ENCODE assay signal across 1 cellular context in the genomic region with DNA sequence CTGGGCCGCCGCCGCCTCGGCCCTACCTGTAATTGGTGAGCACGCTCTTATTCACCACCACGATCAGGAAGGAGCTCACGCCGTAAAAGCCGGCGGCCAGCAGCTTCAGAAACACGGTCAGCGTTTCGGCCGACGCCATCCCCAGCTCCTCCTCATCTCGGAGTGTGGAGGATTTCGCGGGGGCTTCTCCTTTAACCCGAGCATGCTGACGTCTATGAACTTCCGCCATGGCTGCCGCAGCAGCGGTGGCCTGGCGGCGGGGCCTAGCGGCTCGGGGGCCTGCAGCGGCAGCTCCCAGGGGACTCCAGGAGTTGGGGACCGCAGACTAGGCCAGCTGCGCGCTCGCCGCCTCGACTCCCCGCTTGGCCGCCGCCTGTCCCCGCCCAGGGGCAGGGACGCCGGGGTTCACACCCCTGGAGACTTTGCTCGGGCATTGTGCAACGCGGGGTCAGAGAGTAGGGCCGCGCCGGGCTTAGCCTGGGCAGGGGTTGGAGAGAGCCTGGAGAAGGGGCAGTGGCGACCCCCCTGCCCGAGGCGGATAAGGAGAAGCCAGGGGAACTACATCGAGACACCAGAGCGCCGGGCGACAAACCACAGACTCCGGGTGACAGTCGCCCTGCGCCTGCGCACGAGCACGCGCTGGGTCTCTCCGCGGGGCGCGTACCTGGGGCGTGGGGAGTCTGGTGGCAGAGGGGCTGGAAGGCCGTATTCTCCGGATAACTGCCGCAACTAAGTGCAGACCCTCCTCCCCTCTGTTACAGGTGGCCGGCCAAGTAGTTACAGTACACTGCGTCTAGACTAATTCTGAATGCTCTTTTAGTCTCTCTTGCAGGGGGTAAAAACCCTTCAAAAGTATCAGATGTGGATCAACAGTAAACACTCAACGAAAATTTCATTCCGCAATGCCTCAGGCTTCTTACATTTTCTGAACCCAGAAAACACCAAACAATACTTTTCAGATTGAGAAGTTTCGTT.
TF ChIP-seq lines count a peak whose summit lies in the region.

TSS of gene SLC35D1 (minus strand) at position 364 of the 975 bp plus-strand sequence. CDS start at position 229, 135 bp downstream.

TF ChIP-seq in HepG2, 621 proteins besides CTCF, POLR2A, EP300 and RAD21 (continued from another document):
- no peak for TF ChIP-seq ZBTB4 (CRISPR knock-in tag; IDR thresholded peaks at IDR 0.05; ENCODE audit: borderline replicate concordance)
- TF ChIP-seq ZNF776 (CRISPR knock-in tag; IDR thresholded peaks at IDR 0.05), result peak; percentile 76
- TF ChIP-seq REL (CRISPR knock-in tag; conservative IDR thresholded peaks at IDR 0.05), result peak; percentile 86; the same call in 1 of the 2 replicates
- TF ChIP-seq ZNF446 (CRISPR knock-in tag; IDR thresholded peaks at IDR 0.05), result no peak
- TF ChIP-seq, protein P1, sequence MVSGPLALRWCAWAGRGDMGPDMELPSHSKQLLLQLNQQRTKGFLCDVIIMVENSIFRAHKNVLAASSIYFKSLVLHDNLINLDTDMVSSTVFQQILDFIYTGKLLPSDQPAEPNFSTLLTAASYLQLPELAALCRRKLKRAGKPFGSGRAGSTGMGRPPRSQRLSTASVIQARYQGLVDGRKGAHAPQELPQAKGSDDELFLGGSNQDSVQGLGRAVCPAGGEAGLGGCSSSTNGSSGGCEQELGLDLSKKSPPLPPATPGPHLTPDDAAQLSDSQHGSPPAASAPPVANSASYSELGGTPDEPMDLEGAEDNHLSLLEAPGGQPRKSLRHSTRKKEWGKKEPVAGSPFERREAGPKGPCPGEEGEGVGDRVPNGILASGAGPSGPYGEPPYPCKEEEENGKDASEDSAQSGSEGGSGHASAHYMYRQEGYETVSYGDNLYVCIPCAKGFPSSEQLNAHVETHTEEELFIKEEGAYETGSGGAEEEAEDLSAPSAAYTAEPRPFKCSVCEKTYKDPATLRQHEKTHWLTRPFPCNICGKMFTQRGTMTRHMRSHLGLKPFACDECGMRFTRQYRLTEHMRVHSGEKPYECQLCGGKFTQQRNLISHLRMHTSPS (CRISPR knock-in tag; IDR thresholded peaks at IDR 0.05; ENCODE audit: low read depth), result no peak
- peak; percentile 96 for TF ChIP-seq HNF4A (CRISPR knock-in tag; IDR thresholded peaks at IDR 0.05)
- TF ChIP-seq ZKSCAN5 (CRISPR knock-in tag; IDR thresholded peaks at IDR 0.05), result no peak
- no peak for TF ChIP-seq ATF7 (IDR thresholded peaks at IDR 0.05)
- no peak for TF ChIP-seq ATF7 (CRISPR knock-in tag; IDR thresholded peaks at IDR 0.05)
- TF ChIP-seq SMAD3 (CRISPR knock-in tag; IDR thresholded peaks at IDR 0.05), result 0 out of 2 replicates have a peak, but pooled peaks have one; percentile 37
- TF ChIP-seq EZH2 (conservative IDR thresholded peaks at IDR 0.05; ENCODE audit: low read depth, low read length), result no peak
- TF ChIP-seq TCF7 (IDR thresholded peaks at IDR 0.05; ENCODE audit: low read depth), result no peak
- TF ChIP-seq SMAD9 (CRISPR knock-in tag; IDR thresholded peaks at IDR 0.05), result peak; percentile 88; the same call in 1 of the 2 replicates
- peak; percentile 41; the same call in 1 of the 2 replicates for TF ChIP-seq ZNF225 (CRISPR knock-in tag; IDR thresholded peaks at IDR 0.05)
- no peak for TF ChIP-seq SNRNP70 (IDR thresholded peaks at IDR 0.05; ENCODE audit: low read depth, low read length)
- TF ChIP-seq, protein P2, sequence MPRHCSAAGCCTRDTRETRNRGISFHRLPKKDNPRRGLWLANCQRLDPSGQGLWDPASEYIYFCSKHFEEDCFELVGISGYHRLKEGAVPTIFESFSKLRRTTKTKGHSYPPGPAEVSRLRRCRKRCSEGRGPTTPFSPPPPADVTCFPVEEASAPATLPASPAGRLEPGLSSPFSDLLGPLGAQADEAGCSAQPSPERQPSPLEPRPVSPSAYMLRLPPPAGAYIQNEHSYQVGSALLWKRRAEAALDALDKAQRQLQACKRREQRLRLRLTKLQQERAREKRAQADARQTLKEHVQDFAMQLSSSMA (CRISPR knock-in tag; IDR thresholded peaks at IDR 0.05), result peak; percentile 84; the same call in 1 of the 2 replicates
- TF ChIP-seq HNRNPK (IDR thresholded peaks at IDR 0.05; ENCODE audit: low read depth, low read length, poor library complexity, severe bottlenecking), result no peak
- 0 out of 2 replicates have a peak, but pooled peaks have one; percentile 25 for TF ChIP-seq NFE2L1 (CRISPR knock-in tag; IDR thresholded peaks at IDR 0.05; ENCODE audit: borderline replicate concordance)
- peak; percentile 62; the same call in 1 of the 2 replicates for TF ChIP-seq FOXP4 (CRISPR knock-in tag; IDR thresholded peaks at IDR 0.05)
- TF ChIP-seq, protein P3, sequence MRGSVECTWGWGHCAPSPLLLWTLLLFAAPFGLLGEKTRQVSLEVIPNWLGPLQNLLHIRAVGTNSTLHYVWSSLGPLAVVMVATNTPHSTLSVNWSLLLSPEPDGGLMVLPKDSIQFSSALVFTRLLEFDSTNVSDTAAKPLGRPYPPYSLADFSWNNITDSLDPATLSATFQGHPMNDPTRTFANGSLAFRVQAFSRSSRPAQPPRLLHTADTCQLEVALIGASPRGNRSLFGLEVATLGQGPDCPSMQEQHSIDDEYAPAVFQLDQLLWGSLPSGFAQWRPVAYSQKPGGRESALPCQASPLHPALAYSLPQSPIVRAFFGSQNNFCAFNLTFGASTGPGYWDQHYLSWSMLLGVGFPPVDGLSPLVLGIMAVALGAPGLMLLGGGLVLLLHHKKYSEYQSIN (CRISPR knock-in tag; IDR thresholded peaks at IDR 0.05; ENCODE audit: borderline replicate concordance), result no peak
- no peak for TF ChIP-seq DDIT3 (CRISPR knock-in tag; IDR thresholded peaks at IDR 0.05)
- TF ChIP-seq MEIS2 (CRISPR knock-in tag; IDR thresholded peaks at IDR 0.05), result no peak; the same call in 1 of the 2 replicates
- TF ChIP-seq ZBTB8A (CRISPR knock-in tag; IDR thresholded peaks at IDR 0.05; ENCODE audit: borderline replicate concordance, low read depth), result no peak; the same call in 1 of the 2 replicates
- peak; percentile 13; the same call in 1 of the 2 replicates for TF ChIP-seq MIXL1 (CRISPR knock-in tag; IDR thresholded peaks at IDR 0.05)
- peak; percentile 68 for TF ChIP-seq NCOA2 (CRISPR knock-in tag; IDR thresholded peaks at IDR 0.05)
- TF ChIP-seq ZSCAN9 (CRISPR knock-in tag; IDR thresholded peaks at IDR 0.05; ENCODE audit: borderline replicate concordance), result peak; percentile 30; the same call in 1 of the 2 replicates
- TF ChIP-seq ZMAT3 (CRISPR knock-in tag; conservative IDR thresholded peaks at IDR 0.05), result peak; percentile 90
- TF ChIP-seq ZNF567 (CRISPR knock-in tag; IDR thresholded peaks at IDR 0.05; ENCODE audit: borderline replicate concordance), result peak; percentile 97
- no peak for TF ChIP-seq SRSF4 (IDR thresholded peaks at IDR 0.05; ENCODE audit: low read depth, low read length, poor library complexity, severe bottlenecking)
- TF ChIP-seq NFE2 (CRISPR knock-in tag; IDR thresholded peaks at IDR 0.05), result no peak
- peak; percentile 38 for TF ChIP-seq ZNF883 (CRISPR knock-in tag; IDR thresholded peaks at IDR 0.05; ENCODE audit: not compliant biosample characterization)
- TF ChIP-seq, protein P4, sequence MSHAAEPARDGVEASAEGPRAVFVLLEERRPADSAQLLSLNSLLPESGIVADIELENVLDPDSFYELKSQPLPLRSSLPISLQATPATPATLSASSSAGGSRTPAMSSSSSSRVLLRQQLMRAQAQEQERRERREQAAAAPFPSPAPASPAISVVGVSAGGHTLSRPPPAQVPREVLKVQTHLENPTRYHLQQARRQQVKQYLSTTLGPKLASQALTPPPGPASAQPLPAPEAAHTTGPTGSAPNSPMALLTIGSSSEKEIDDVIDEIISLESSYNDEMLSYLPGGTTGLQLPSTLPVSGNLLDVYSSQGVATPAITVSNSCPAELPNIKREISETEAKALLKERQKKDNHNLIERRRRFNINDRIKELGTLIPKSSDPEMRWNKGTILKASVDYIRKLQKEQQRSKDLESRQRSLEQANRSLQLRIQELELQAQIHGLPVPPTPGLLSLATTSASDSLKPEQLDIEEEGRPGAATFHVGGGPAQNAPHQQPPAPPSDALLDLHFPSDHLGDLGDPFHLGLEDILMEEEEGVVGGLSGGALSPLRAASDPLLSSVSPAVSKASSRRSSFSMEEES (CRISPR knock-in tag; IDR thresholded peaks at IDR 0.05), result peak; percentile 46; the same call in 1 of the 2 replicates
- TF ChIP-seq ZNF496 (CRISPR knock-in tag; IDR thresholded peaks at IDR 0.05; ENCODE audit: insufficient replicate concordance), result no peak
- no peak for TF ChIP-seq ZNF775 (CRISPR knock-in tag; IDR thresholded peaks at IDR 0.05; ENCODE audit: borderline replicate concordance)
- no peak; the same call in 1 of the 2 replicates for TF ChIP-seq ARNT2 (CRISPR knock-in tag; IDR thresholded peaks at IDR 0.05; ENCODE audit: low read depth)
- TF ChIP-seq ZNF749 (CRISPR knock-in tag; IDR thresholded peaks at IDR 0.05; ENCODE audit: borderline replicate concordance), result peak; percentile 91
- TF ChIP-seq MED1 (CRISPR knock-in tag; IDR thresholded peaks at IDR 0.05), result peak; percentile 63
- 0 out of 2 replicates have a peak, but pooled peaks have one; percentile 26 for TF ChIP-seq RELA (CRISPR knock-in tag; IDR thresholded peaks at IDR 0.05)
- TF ChIP-seq ZNF597 (CRISPR knock-in tag; IDR thresholded peaks at IDR 0.05), result no peak
